Comparison of ENCODE assay signal across 2 cellular contexts in genomic region chr19:38848299-38849146, GRCh38.
TF ChIP-seq lines count a peak whose summit lies in the region.

No MANE protein-coding gene starts in this region.

TF ChIP-seq in H1, 55 proteins besides CTCF, POLR2A, EP300 and RAD21:
- TF ChIP-seq ATF2 (IDR thresholded peaks at IDR 0.05; ENCODE audit: low read length), result peak; percentile 38; the same call in 1 of the 2 replicates
- TF ChIP-seq ASH2L (IDR thresholded peaks at IDR 0.05; ENCODE audit: low read length), result no peak
- TF ChIP-seq POLR2AphosphoS5 (IDR thresholded peaks at IDR 0.05; ENCODE audit: low read depth, low read length), result peak; percentile 74; the same call in 1 of the 2 replicates
TF ChIP-seq in H1: peak in this region for 2.

TF ChIP-seq in neural cell, 6 proteins besides CTCF, POLR2A, EP300 and RAD21:
- TF ChIP-seq MXI1 (conservative IDR thresholded peaks at IDR 0.05; ENCODE audit: poor library complexity, severe bottlenecking) (no peak), REST (IDR thresholded peaks at IDR 0.05; ENCODE audit: borderline replicate concordance) (no peak), EZH2 (IDR thresholded peaks at IDR 0.05; ENCODE audit: borderline replicate concordance, insufficient read depth, low read length, poor library complexity, severe bottlenecking) (no peak), POLR2AphosphoS5 (IDR thresholded peaks at IDR 0.05) (no peak)
TF ChIP-seq in neural cell: peak in this region for 0.
